Comparison of ENCODE assay signal across 20 cellular contexts in genomic region chr9:135294826-135295225, GRCh38.
DNase-seq lines count a peak whose midpoint lies in the region; ATAC-seq and TF ChIP-seq lines count a peak whose summit lies in the region.
"Had no signal": no experiment of that assay in that cellular context is flagged by ENCODE, and none has a peak within 500 bp of the region (broad histone marks: within the 10 kb centered on the region; RNA-seq: fewer than 3 reads in every experiment).

No MANE protein-coding gene starts in this region.

- H3K27ac Mint-ChIP-seq in GM23338 = no peak overlapping the region
- H3K27ac Mint-ChIP-seq in osteocyte (ENCODE audit: unreplicated experiment) = no peak overlapping the region
- H3K27ac Mint-ChIP-seq: activated naive CD4-positive, alpha-beta T cell treated with anti-CD3 and anti-CD28 coated beads, Interleukin-2, amount 10 ng/mL, durations not matched to agents 7 days and 5 days; activated T-cell treated with anti-CD3 and anti-CD28 coated beads, Interleukin-2, amount 50 U/mL, for 72 hours; dendritic cell treated with granulocyte-macrophage colony-stimulating factor and Interleukin-4, amounts not matched to agents 40 ng/mL and 50 ng/mL, for 4 days; nephron progenitor cell had no signal

- H4K20me1 ChIP-seq in GM23338 (replicated peaks; ENCODE audit: insufficient read depth) = no peaks in the 10 kb centered on the region

- H3K4me3 ChIP-seq in GM23338 = no peak overlapping the region
- H3K4me3 ChIP-seq in SJSA1 = no peak overlapping the region
- H3K4me3 ChIP-seq: lower lobe of right lung, mucosa of descending colon, right lobe of liver had no signal

- H3F3A ChIP-seq in GM23338 (replicated peaks; ENCODE audit: low read depth) = no peaks in the 10 kb centered on the region; the same call in 1 of the 2 replicates

- H3K4me2 ChIP-seq in GM23338 = 0 out of 2 replicates have a peak overlapping the region, but pooled peaks have one; percentile 22

- H2AFZ ChIP-seq in GM23338 = no peak overlapping the region

- no peaks in the 10 kb centered on the region for H3K9me3 ChIP-seq in SJSA1 (replicated peaks)
- H3K9me3 ChIP-seq: lower lobe of right lung, mucosa of descending colon, right lobe of liver had no signal

- ATAC-seq in GM23338 = no peak
- no peak for ATAC-seq in GM19395 (IDR thresholded peaks at IDR 0.05; ENCODE audit: unreplicated experiment)
- ATAC-seq: activated T-cell treated with anti-CD3 and anti-CD28 coated beads, Interleukin-2, amount 50 U/mL, for 72 hours; lower lobe of right lung; mucosa of descending colon; right lobe of liver had no signal

- no peak overlapping the region for H3K4me3 Mint-ChIP-seq in GM23338
- no peak overlapping the region for H3K4me3 Mint-ChIP-seq in osteocyte (ENCODE audit: unreplicated experiment)
- H3K4me3 Mint-ChIP-seq: activated naive CD4-positive, alpha-beta T cell treated with anti-CD3 and anti-CD28 coated beads, Interleukin-2, amount 10 ng/mL, durations not matched to agents 7 days and 5 days; activated T-cell treated with anti-CD3 and anti-CD28 coated beads, Interleukin-2, amount 50 U/mL, for 72 hours; dendritic cell treated with granulocyte-macrophage colony-stimulating factor and Interleukin-4, amounts not matched to agents 40 ng/mL and 50 ng/mL, for 4 days; nephron progenitor cell had no signal

- H3K4me1 ChIP-seq in GM23338 (ENCODE audit: insufficient read depth) (peaks cover 22% of the 10 kb centered on the region), SJSA1 (replicated peaks) (no peaks in the 10 kb centered on the region)
- H3K4me1 ChIP-seq: lower lobe of right lung, right lobe of liver had no signal

- no peaks in the 10 kb centered on the region for H3K9me3 Mint-ChIP-seq in GM23338
- H3K9me3 Mint-ChIP-seq in osteocyte (ENCODE audit: unreplicated experiment) = no peaks in the 10 kb centered on the region
- H3K9me3 Mint-ChIP-seq: activated naive CD4-positive, alpha-beta T cell treated with anti-CD3 and anti-CD28 coated beads, Interleukin-2, amount 10 ng/mL, durations not matched to agents 7 days and 5 days; activated T-cell treated with anti-CD3 and anti-CD28 coated beads, Interleukin-2, amount 50 U/mL, for 72 hours; dendritic cell treated with granulocyte-macrophage colony-stimulating factor and Interleukin-4, amounts not matched to agents 40 ng/mL and 50 ng/mL, for 4 days; nephron progenitor cell had no signal

- TF ChIP-seq CTCF in GM23338 (conservative IDR thresholded peaks at IDR 0.05; ENCODE audit: low read depth in 2 of 2) (no peak), osteocyte (IDR thresholded peaks at IDR 0.05) (no peak)

- H3K36me3 ChIP-seq in GM23338 (ENCODE audit: insufficient read depth) = no peaks in the 10 kb centered on the region
- no peaks in the 10 kb centered on the region for H3K36me3 ChIP-seq in SJSA1
- H3K36me3 ChIP-seq: lower lobe of right lung, right lobe of liver had no signal

- H3K27ac ChIP-seq in GM23338 (ENCODE audit: low read depth) (no peak overlapping the region), SJSA1 (no peak overlapping the region)
- H3K27ac ChIP-seq: lower lobe of right lung, right lobe of liver had no signal

- H3K27me3 Mint-ChIP-seq in GM23338 (ENCODE audit: insufficient read depth, low read depth, poor library complexity) (peaks cover 11% of the 10 kb centered on the region), osteocyte (ENCODE audit: unreplicated experiment) (peaks cover 11% of the 10 kb centered on the region)

- H3K79me2 ChIP-seq in GM23338 (replicated peaks; ENCODE audit: insufficient read depth) = no peaks in the 10 kb centered on the region

- no peak for DNase-seq in GM23338 (ENCODE audit: low spot score)
- peak; percentile 49 for DNase-seq in M059J (ENCODE audit: low read depth)
- peak; percentile 10 to 60 for DNase-seq in SJSA1 (ENCODE audit: low read depth in 1 of 2, low spot score in 2 of 2)
- DNase-seq in osteocyte (ENCODE audit: extremely low spot score, unreplicated experiment) = peak; percentile 70
- DNase-seq in NCI-H1436 treated with DMSO at 0.1 percent for 48 hours (lab: John Stamatoyannopoulos, UW) = no peak
- DNase-seq in foreskin melanocyte = no peak
- no peak for DNase-seq in dedifferentiated amniotic fluid mesenchymal stem cell (ENCODE audit: extremely low spot score)
- DNase-seq: activated CD4-positive, alpha-beta T cell treated with anti-CD3 and anti-CD28 coated beads for 4 hours; activated naive CD4-positive, alpha-beta T cell treated with anti-CD3 and anti-CD28 coated beads, Interleukin-2, amount 10 ng/mL, durations not matched to agents 7 days and 5 days; activated T-cell treated with anti-CD3 and anti-CD28 coated beads, Interleukin-2, amount 50 U/mL, for 72 hours; hypothalamus; lower lobe of right lung; mucosa of descending colon; NCI-H1694 treated with DMSO at 0.1 percent for 48 hours; nephron progenitor cell; right lobe of liver; stimulated activated CD4-positive, alpha-beta T cell treated with anti-CD3 and anti-CD28 coated beads, Interleukin-4, amount 100 ng/mL, for 4 hours; stimulated activated naive CD4-positive, alpha-beta T cell treated with Interleukin-2 at 50 U/mL for 16 hours had no signal

- H3K27me3 ChIP-seq in GM23338 (ENCODE audit: insufficient read depth) (no peaks in the 10 kb centered on the region), SJSA1 (replicated peaks) (no peaks in the 10 kb centered on the region)
- H3K27me3 ChIP-seq: right lobe of liver had no signal

- H3K36me3 Mint-ChIP-seq in GM23338 (ENCODE audit: low read depth) (no peaks in the 10 kb centered on the region), osteocyte (ENCODE audit: unreplicated experiment) (no peaks in the 10 kb centered on the region)
- H3K36me3 Mint-ChIP-seq: activated naive CD4-positive, alpha-beta T cell treated with anti-CD3 and anti-CD28 coated beads, Interleukin-2, amount 10 ng/mL, durations not matched to agents 7 days and 5 days had no signal

- H3K4me1 Mint-ChIP-seq in GM23338 (peaks cover 47% of the 10 kb centered on the region), osteocyte (ENCODE audit: unreplicated experiment) (no peaks in the 10 kb centered on the region)
- H3K4me1 Mint-ChIP-seq: activated naive CD4-positive, alpha-beta T cell treated with anti-CD3 and anti-CD28 coated beads, Interleukin-2, amount 10 ng/mL, durations not matched to agents 7 days and 5 days had no signal

- no peaks in the 10 kb centered on the region for H3K9me2 ChIP-seq in GM23338 (ENCODE audit: insufficient read depth)

TF ChIP-seq in GM23338, 12 proteins besides CTCF, POLR2A, EP300 and RAD21 (continues in another document):
- TF ChIP-seq NANOG (IDR thresholded peaks at IDR 0.05; ENCODE audit: borderline replicate concordance) (no peak), REST (IDR thresholded peaks at IDR 0.05; ENCODE audit: unreplicated experiment) (no peak), CREB1 (CRISPR knock-in tag; IDR thresholded peaks at IDR 0.05; ENCODE audit: low read depth) (no peak), ZNF114 (CRISPR knock-in tag; IDR thresholded peaks at IDR 0.05) (no peak), ETS1 (IDR thresholded peaks at IDR 0.05) (no peak), EZH2phosphoT487 (IDR thresholded peaks at IDR 0.05; ENCODE audit: unreplicated experiment) (no peak), ZNF331 (CRISPR knock-in tag; IDR thresholded peaks at IDR 0.05; ENCODE audit: low read depth) (no peak), JUNB (IDR thresholded peaks at IDR 0.05; ENCODE audit: unreplicated experiment) (no peak), STAT1 (IDR thresholded peaks at IDR 0.05; ENCODE audit: unreplicated experiment) (no peak), EZH2 (IDR thresholded peaks at IDR 0.05; ENCODE audit: low read depth, unreplicated experiment) (no peak)

Comparison
In these comparisons a context has a peak if more than half of its experiments do, and no peak if none do; other contexts are left out.
1. DNase-seq: peak in M059J (single experiment), SJSA1 (2 of 2) and osteocyte (single experiment); none in GM23338 (single experiment), NCI-H1436 treated with DMSO at 0.1 percent for 48 hours (single experiment), foreskin melanocyte (single experiment) and dedifferentiated amniotic fluid mesenchymal stem cell (single experiment).